Comparison of ENCODE assay signal across 8 cellular contexts in the genomic region with DNA sequence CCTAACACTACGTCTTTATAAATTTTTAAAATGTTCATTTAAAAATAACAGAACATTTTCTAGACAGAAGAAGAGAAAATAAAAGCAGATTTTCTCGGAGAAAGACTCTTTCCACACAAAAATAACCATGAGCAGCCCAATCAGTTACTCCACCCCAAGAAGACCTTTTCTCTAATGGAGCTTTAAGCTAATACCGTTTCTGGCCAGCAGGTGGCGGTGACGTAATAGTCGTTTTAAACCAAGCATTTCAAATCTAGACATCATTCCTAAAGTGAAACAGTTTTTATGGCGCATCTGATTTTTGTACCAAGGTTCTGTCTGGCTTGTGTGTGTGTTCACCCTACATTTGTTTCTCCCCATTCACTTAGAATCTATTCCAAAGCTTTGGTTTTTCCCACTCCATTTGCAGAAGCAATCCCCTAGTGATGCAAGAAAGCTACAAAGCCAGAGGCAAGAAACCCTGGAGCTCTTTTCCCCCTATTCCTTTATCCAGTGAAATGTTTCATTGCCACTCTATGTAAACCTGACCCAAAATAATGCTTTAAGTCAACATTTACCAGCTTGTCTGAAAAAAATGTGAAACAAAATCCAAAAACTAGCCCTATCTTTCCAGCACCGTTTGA.
DNase-seq lines count a peak whose midpoint lies in the region; ATAC-seq and FAIRE-seq lines count a peak whose summit lies in the region.

No MANE protein-coding gene starts in this region.

- H3K4me1 Mint-ChIP-seq in activated CD4-positive, alpha-beta memory T cell treated with anti-CD3 and anti-CD28 coated beads for 36 hours (ENCODE audit: low read depth) = no peaks in the 10 kb centered on the region
- H3K4me1 Mint-ChIP-seq in effector memory CD8-positive, alpha-beta T cell (ENCODE audit: low read depth in 2 of 2) = peaks cover 0 to 2% of the 10 kb centered on the region in 2 donors

- intact Hi-C loops in activated CD4-positive, alpha-beta memory T cell treated with anti-CD3 and anti-CD28 coated beads for 36 hours (cut with micrococcal nuclease) = loop anchor here (1.0 kb wide), 2 partner anchors 110 to 117 kb away; no protein-coding TSS in a partner anchor

- H3K27ac Mint-ChIP-seq in activated CD4-positive, alpha-beta memory T cell treated with anti-CD3 and anti-CD28 coated beads for 36 hours = no peak overlapping the region
- no peak overlapping the region for H3K27ac Mint-ChIP-seq in effector memory CD8-positive, alpha-beta T cell

- H3K36me3 Mint-ChIP-seq in activated CD4-positive, alpha-beta memory T cell treated with anti-CD3 and anti-CD28 coated beads for 36 hours = no peaks in the 10 kb centered on the region
- H3K36me3 Mint-ChIP-seq in effector memory CD8-positive, alpha-beta T cell (ENCODE audit: insufficient read depth) = no peaks in the 10 kb centered on the region

- no peaks in the 10 kb centered on the region for H3K9me3 Mint-ChIP-seq in activated CD4-positive, alpha-beta memory T cell treated with anti-CD3 and anti-CD28 coated beads for 36 hours
- no peaks in the 10 kb centered on the region for H3K9me3 Mint-ChIP-seq in effector memory CD8-positive, alpha-beta T cell

- no peak overlapping the region for H3K4me3 Mint-ChIP-seq in activated CD4-positive, alpha-beta memory T cell treated with anti-CD3 and anti-CD28 coated beads for 36 hours
- no peak overlapping the region for H3K4me3 Mint-ChIP-seq in effector memory CD8-positive, alpha-beta T cell

- peak; percentile 82 for ATAC-seq in HG03378 (IDR thresholded peaks at IDR 0.05; ENCODE audit: unreplicated experiment)
- ATAC-seq in effector memory CD8-positive, alpha-beta T cell (replicated peaks) = no peak

- FAIRE-seq in A204.1 (lab: Jason Lieb, UNC) (peak; percentile 97), GM18507 (lab: Jason Lieb, UNC) (peak; percentile 83)

- H3K27me3 Mint-ChIP-seq in activated CD4-positive, alpha-beta memory T cell treated with anti-CD3 and anti-CD28 coated beads for 36 hours = peaks cover 9% of the 10 kb centered on the region
- H3K27me3 Mint-ChIP-seq in effector memory CD8-positive, alpha-beta T cell = no peaks in the 10 kb centered on the region

- CTCF ChIA-PET in activated CD4-positive, alpha-beta memory T cell treated with anti-CD3 and anti-CD28 coated beads for 36 hours (lab: Charles Lee) = interaction anchor here (0.5 to 2.7 kb wide), 25 partner anchors 10 to 1406 kb away, joined by 3 to 46 read pairs (median 4); no protein-coding TSS in a partner anchor

- POLR2A ChIA-PET in activated CD4-positive, alpha-beta memory T cell treated with anti-CD3 and anti-CD28 coated beads for 36 hours (lab: Charles Lee) = no interaction called here

- DNase-seq in GM18507 (ENCODE audit: extremely low spot score, insufficient read length, low read depth) (peak; percentile 30), NCI-H526 treated with DMSO at 0.1 percent for 48 hours (lab: John Stamatoyannopoulos, UW) (peak; percentile 36), middle frontal gyrus (ENCODE audit: extremely low spot score, low spot score) (peak; percentile 19)
- peak; percentile 77 for DNase-seq in activated CD4-positive, alpha-beta memory T cell treated with anti-CD3 and anti-CD28 coated beads for 36 hours
- peak; percentile 32 to 49 (median 40) for DNase-seq in effector memory CD8-positive, alpha-beta T cell
- peak; percentile 41 to 43 for DNase-seq in stimulated activated CD8-positive, alpha-beta memory T cell treated with anti-CD3 and anti-CD28 coated beads, Interleukin-4, amount 100 ng/mL, for 1 hour (ENCODE audit: low read depth in 2 of 2, low spot score in 1 of 2)

Comparison
In these comparisons a context has a peak if more than half of its experiments do, and no peak if none do; other contexts are left out.
1. DNase-seq: peak in every context shown above with its lines; median percentile 77 in activated CD4-positive, alpha-beta memory T cell treated with anti-CD3 and anti-CD28 coated beads for 36 hours; 42 in stimulated activated CD8-positive, alpha-beta memory T cell treated with anti-CD3 and anti-CD28 coated beads, Interleukin-4, amount 100 ng/mL, for 1 hour; 40 in effector memory CD8-positive, alpha-beta T cell; 36 in NCI-H526 treated with DMSO at 0.1 percent for 48 hours; 30 in GM18507; 19 in middle frontal gyrus.